In genomic region chr20:44966030-44966961, GRCh38 we compare ENCODE assay signal across 8 cellular contexts. TPM values are rescaled to one million over a fixed set of nuclear protein-coding genes. Genes with fewer than 3 reads are reported as not detected.
A peak's percentile ranks its signal among the peaks of the same experiment; 100 is the strongest.
DNase-seq lines count a peak whose midpoint lies in the region; ATAC-seq and TF ChIP-seq lines count a peak whose summit lies in the region.

Gene STK4 (plus strand): TSS chr20:44966512. CDS start chr20:44966569, 57 bp downstream.

- DNase-seq in GM19240 (ENCODE audit: insufficient read length, low spot score) (peak; percentile 51), NCI-H526 (lab: John Stamatoyannopoulos, UW) (peak; percentile 90 to 98), coronary artery (ENCODE audit: low spot score) (peak; percentile 97), left kidney (ENCODE audit: low read depth, low spot score) (peak; percentile 98)
- DNase-seq in activated CD4-positive, alpha-beta T cell treated with anti-CD3 and anti-CD28 coated beads, Interleukin-2, amount 10 ng/mL, durations not matched to agents 24 days and 14 days: peak; percentile 99
- DNase-seq in stimulated activated CD4-positive, alpha-beta T cell treated with anti-CD3 and anti-CD28 coated beads, Interleukin-2, amount 100 ng/mL, for 4 hours (ENCODE audit: low read depth): peak; percentile 92

- TF ChIP-seq CTCF in coronary artery (IDR thresholded peaks at IDR 0.05): peak; percentile 30

- H3K9me3 Mint-ChIP-seq in activated CD4-positive, alpha-beta T cell treated with anti-CD3 and anti-CD28 coated beads, Interleukin-2, amount 10 ng/mL, durations not matched to agents 24 days and 14 days: peaks cover 4% of the 10 kb centered on the region

- peaks cover 65% of the 10 kb centered on the region for H3K4me1 Mint-ChIP-seq in activated CD4-positive, alpha-beta T cell treated with anti-CD3 and anti-CD28 coated beads, Interleukin-2, amount 10 ng/mL, durations not matched to agents 24 days and 14 days

- H3K9me3 ChIP-seq in BLaER1: no peaks in the 10 kb centered on the region

- intact Hi-C loops in activated CD4-positive, alpha-beta T cell treated with anti-CD3 and anti-CD28 coated beads, Interleukin-2, amount 10 ng/mL, durations not matched to agents 24 days and 14 days (cut with micrococcal nuclease): loop anchor here (2.0 to 10.0 kb wide), 5 partner anchors 55 to 1214 kb away; partner anchors contain the start of genes PABPC1L and YWHAB

- peaks cover 58% of the 10 kb centered on the region for H3K4me1 ChIP-seq in BLaER1

- no peaks in the 10 kb centered on the region for H3K27me3 ChIP-seq in BLaER1

- peak within 1 kb of the TSS; percentile 96 for H3K4me2 ChIP-seq in BLaER1

- no peaks in the 10 kb centered on the region for H3K27me3 Mint-ChIP-seq in activated CD4-positive, alpha-beta T cell treated with anti-CD3 and anti-CD28 coated beads, Interleukin-2, amount 10 ng/mL, durations not matched to agents 24 days and 14 days

- H3K4me3 ChIP-seq in BLaER1 (peak within 1 kb of the TSS; percentile 88), coronary artery (peak within 1 kb of the TSS; percentile 97)

- peak within 1 kb of the TSS; percentile 98 for H3K27ac Mint-ChIP-seq in activated CD4-positive, alpha-beta T cell treated with anti-CD3 and anti-CD28 coated beads, Interleukin-2, amount 10 ng/mL, durations not matched to agents 24 days and 14 days

- ATAC-seq in HG03460 (IDR thresholded peaks at IDR 0.05; ENCODE audit: unreplicated experiment): peak; percentile 59

- peak within 1 kb of the TSS; percentile 83 for H3K9ac ChIP-seq in BLaER1

- H3K4me3 Mint-ChIP-seq in activated CD4-positive, alpha-beta T cell treated with anti-CD3 and anti-CD28 coated beads, Interleukin-2, amount 10 ng/mL, durations not matched to agents 24 days and 14 days: peak within 1 kb of the TSS; percentile 91

- H4K20me1 ChIP-seq in BLaER1: peaks cover 18% of the 10 kb centered on the region; the same call in 1 of the 2 replicates

- H3K36me3 ChIP-seq in BLaER1: no peaks in the 10 kb centered on the region

- peaks cover 28% of the 10 kb centered on the region for H3K36me3 Mint-ChIP-seq in activated CD4-positive, alpha-beta T cell treated with anti-CD3 and anti-CD28 coated beads, Interleukin-2, amount 10 ng/mL, durations not matched to agents 24 days and 14 days (ENCODE audit: low read depth)

- H3K27ac ChIP-seq in BLaER1: peak within 1 kb of the TSS; percentile 82
- H3K27ac ChIP-seq in coronary artery: peak within 1 kb of the TSS; percentile 88 to 93

RNA-seq across cellular contexts. Expression of gene STK4, which starts in this region (rescaled TPM):
- total RNA-seq in activated CD4-positive, alpha-beta T cell treated with anti-CD3 and anti-CD28 coated beads, Interleukin-2, amount 10 ng/mL, durations not matched to agents 24 days and 14 days: 141 and 143 TPM in 2 replicates

Comparison
In these comparisons a context has a peak if more than half of its experiments do, and no peak if none do; other contexts are left out.
1. Peak in every context shown above with its lines: DNase-seq, ATAC-seq, H3K4me3 ChIP-seq and H3K27ac ChIP-seq.